ENCODE assay signal across 22 cellular contexts in the genomic region with DNA sequence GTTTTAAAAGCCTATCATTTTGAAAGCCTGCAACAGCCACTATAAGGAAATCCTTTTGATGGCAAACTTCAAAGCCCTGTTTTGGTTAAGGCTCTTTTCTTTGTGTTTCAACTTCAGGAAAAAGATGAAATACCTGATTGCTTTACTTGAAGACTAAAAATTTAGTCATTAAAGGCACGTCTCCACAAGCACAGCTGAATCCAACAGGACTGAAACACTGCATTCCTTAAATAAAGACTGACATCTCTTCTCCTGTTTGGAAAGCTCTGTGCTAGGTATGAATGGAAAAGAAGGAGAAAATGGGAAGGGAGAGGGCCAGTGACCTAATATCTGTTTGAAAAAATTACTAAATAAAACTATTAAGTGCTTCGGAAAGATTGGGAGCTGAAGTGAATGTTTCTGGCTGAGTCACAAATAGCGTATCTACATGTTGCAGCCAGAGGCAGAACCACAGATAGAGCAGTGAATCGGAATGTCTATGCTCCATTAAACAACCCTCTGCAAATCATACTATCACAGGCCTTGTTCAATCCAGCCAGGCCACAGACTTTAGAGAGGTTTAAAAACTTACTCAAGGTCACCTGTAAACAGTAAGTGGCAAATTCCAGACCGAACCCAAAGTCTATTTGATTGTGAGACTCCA. TPM values are rescaled to one million over a fixed set of nuclear protein-coding genes. Genes with fewer than 3 reads are reported as not detected.
A peak's percentile ranks its signal among the peaks of the same experiment; 100 is the strongest.
DNase-seq lines count a peak whose midpoint lies in the region; TF ChIP-seq lines count a peak whose summit lies in the region.
"Had no signal": no experiment of that assay in that cellular context is flagged by ENCODE, and none has a peak within 500 bp of the region (broad histone marks: within the 10 kb centered on the region; RNA-seq: fewer than 3 reads in every experiment).

No MANE protein-coding gene starts in this region.

- peaks cover 8 to 12% of the 10 kb centered on the region in 2 donors for H3K9me3 ChIP-seq in transverse colon

- no peaks in the 10 kb centered on the region for H3K27me3 ChIP-seq in transverse colon
- H3K27me3 ChIP-seq: hepatocyte had no signal

- no peak for TF ChIP-seq EP300 in transverse colon (IDR thresholded peaks at IDR 0.05; ENCODE audit: low read depth)

- H3K27ac ChIP-seq in transverse colon, result no peak overlapping the region
- H3K27ac ChIP-seq: hepatocyte had no signal

- no peaks in the 10 kb centered on the region for H3K36me3 ChIP-seq in transverse colon

- no peaks in the 10 kb centered on the region for H3K4me1 ChIP-seq in transverse colon

- WGBS in transverse colon (ENCODE audit: low coverage in 1 of 2), 2 donors, result 52 to 61% methylated on average over 4 to 5 of the region's 5 CpGs

- TF ChIP-seq CTCF in choroid plexus epithelial cell (conservative IDR thresholded peaks at IDR 0.05; ENCODE audit: low read depth, low read length) (no peak), transverse colon (IDR thresholded peaks at IDR 0.05) (no peak)

- no peak for TF ChIP-seq POLR2A in transverse colon (IDR thresholded peaks at IDR 0.05)

- H3K4me3 ChIP-seq in choroid plexus epithelial cell (ENCODE audit: low read depth, low read length) (no peak overlapping the region), transverse colon (no peak overlapping the region)
- H3K4me3 ChIP-seq: hepatocyte had no signal

- in situ Hi-C loops in transverse colon (cut with MboI; ENCODE audit: low pct_ligation_motif_present in 1 of 4, low pct_unique_long_range_greater_than_20kb in 1 of 4, low sequenced_read_pairs in 3 of 4), result no loop called here

- DNase-seq in AG20443 (ENCODE audit: low spot score) (peak; percentile 37), M059J (ENCODE audit: low read depth) (peak; percentile 28), choroid plexus epithelial cell (ENCODE audit: low read depth) (peak; percentile 20), left kidney (ENCODE audit: low read depth, low spot score) (peak; percentile 48), HCEC 1CT (no peak), Kasumi-1 (lab: John Stamatoyannopoulos, UW) (no peak), NCI-H1436 (lab: John Stamatoyannopoulos, UW) (no peak), transverse colon (no peak)
- DNase-seq: activated CD4-positive, alpha-beta memory T cell treated with anti-CD3 and anti-CD28 coated beads, Interleukin-2, amount 10 ng/mL, durations not matched to agents 7 days and 5 days; activated naive CD4-positive, alpha-beta T cell treated with Interleukin-2 at 50 U/mL for 16 hours; activated T-cell treated with anti-CD3 and anti-CD28 coated beads, Interleukin-2, amount 50 U/mL, for 1 hour; anterior cingulate cortex; CD4-positive, alpha-beta T cell; DMS153; effector memory CD8-positive, alpha-beta T cell; islet precursor cell; midbrain; NCI-H2171; NCI-H69; stimulated activated CD4-positive, alpha-beta T cell treated with anti-CD3 and anti-CD28 coated beads, Interleukin-12 subunit alpha, Interleukin-12 subunit beta, amount 100 ng/mL, for 4 hours; T-helper 2 cell had no signal

- intact Hi-C loops in transverse colon (cut with DNase I; ENCODE audit: low total_unique reads), result no loop called here

RNA-seq across cellular contexts. Expression of a gene that starts 21.1 kb away (rescaled TPM):
- total RNA-seq in M059J (2014; rRNA removed; shearing (Covaris generic)), result 45.8 and 64.0 TPM in 2 replicates
- total RNA-seq in transverse colon, result 10 to 100 TPM; 34.2 to 93.3 (median 70.6) TPM

Comparison
In these comparisons a context has a peak if more than half of its experiments do, and no peak if none do; other contexts are left out.
1. DNase-seq: peak in AG20443 (single experiment), M059J (single experiment), choroid plexus epithelial cell (single experiment) and left kidney (single experiment); none in HCEC 1CT (single experiment), Kasumi-1 (0 of 2), NCI-H1436 (single experiment) and transverse colon (single experiment).